Comparison of ENCODE assay signal across 7 cellular contexts in genomic region chr7:5926263-5926870, GRCh38. TPM values are rescaled to one million over a fixed set of nuclear protein-coding genes. Genes with fewer than 3 reads are reported as not detected.
"Had no signal": no experiment of that assay in that cellular context is flagged by ENCODE, and none has a peak within 500 bp of the region (broad histone marks: within the 10 kb centered on the region; RNA-seq: fewer than 3 reads in every experiment).

No MANE protein-coding gene starts in this region.

RNA-seq across cellular contexts. Expression of gene RSPH10B, which starts 44.1 kb away (rescaled TPM):
- total RNA-seq: GM23248, H4, H7, HT1080, K562 had no signal
- polyA plus RNA-seq: GM23248, IMR-90 had no signal

RNA-seq across cellular contexts. Expression of gene OCM, which starts 45.8 kb away (rescaled TPM):
- total RNA-seq: GM23248, H4, H7, HFFc6, HT1080, IMR-90, K562 had no signal
- polyA plus RNA-seq: GM23248, IMR-90, K562 had no signal
